ENCODE assay signal across 23 cellular contexts in genomic region chr16:84442416-84443145, GRCh38.
"Had no signal": no experiment of that assay in that cellular context is flagged by ENCODE, and none has a peak within 500 bp of the region (broad histone marks: within the 10 kb centered on the region; RNA-seq: fewer than 3 reads in every experiment).

No MANE protein-coding gene starts in this region.

- H3K4me3 Mint-ChIP-seq: activated B cell treated with CpG ODN at 0.5 μM for 24 hours; activated CD8-positive, alpha-beta memory T cell treated with anti-CD3 and anti-CD28 coated beads, Interleukin-2, amount 10 ng/mL, durations not matched to agents 7 days and 5 days; activated CD8-positive, alpha-beta T cell treated with anti-CD3 and anti-CD28 coated beads for 36 hours; central memory CD8-positive, alpha-beta T cell; immature natural killer cell; natural killer cell; stimulated activated naive CD8-positive, alpha-beta T cell treated with anti-CD3 and anti-CD28 coated beads, Interleukin-15, Interleukin-2, amounts not matched to agents 100 ng/mL and 50 ng/mL, for 24 hours; T-helper 17 cell had no signal

- H3K4me1 Mint-ChIP-seq: activated B cell treated with CpG ODN at 0.5 μM for 24 hours; activated CD8-positive, alpha-beta memory T cell treated with anti-CD3 and anti-CD28 coated beads, Interleukin-2, amount 10 ng/mL, durations not matched to agents 7 days and 5 days; central memory CD8-positive, alpha-beta T cell; immature natural killer cell; natural killer cell; T-helper 17 cell had no signal

- ATAC-seq: activated CD8-positive, alpha-beta memory T cell treated with anti-CD3 and anti-CD28 coated beads, Interleukin-2, amount 10 ng/mL, durations not matched to agents 7 days and 5 days; activated CD8-positive, alpha-beta T cell treated with anti-CD3 and anti-CD28 coated beads for 36 hours; activated naive CD4-positive, alpha-beta T cell treated with anti-CD3 and anti-CD28 coated beads, Interleukin-2, amount 50 U/mL, for 72 hours; gastroesophageal sphincter; natural killer cell; T-helper 17 cell had no signal

- H3K36me3 ChIP-seq: gastroesophageal sphincter, thoracic aorta had no signal

- H3K4me1 ChIP-seq: gastroesophageal sphincter, upper lobe of left lung had no signal

- H3K4me3 ChIP-seq: gastroesophageal sphincter, thoracic aorta, upper lobe of left lung had no signal

- H3K27ac Mint-ChIP-seq: activated B cell treated with CpG ODN at 0.5 μM for 24 hours; activated CD8-positive, alpha-beta memory T cell treated with anti-CD3 and anti-CD28 coated beads, Interleukin-2, amount 10 ng/mL, durations not matched to agents 7 days and 5 days; activated CD8-positive, alpha-beta T cell treated with anti-CD3 and anti-CD28 coated beads for 36 hours; activated T-helper 2 cell treated with anti-CD3 and anti-CD28 coated beads, Interferon-gamma antibody, Interleukin-2, Interleukin-4, amounts not matched to agents 10 μg/mL and 5 μg/mL and 100 μg/mL, durations not matched to agents 14 hours and 24 hours and 36 hours; immature natural killer cell; natural killer cell; stimulated activated naive CD8-positive, alpha-beta T cell treated with anti-CD3 and anti-CD28 coated beads, Interleukin-15, Interleukin-2, amounts not matched to agents 100 ng/mL and 50 ng/mL, for 24 hours; T-helper 17 cell had no signal

- DNase-seq: activated B cell treated with CpG ODN at 0.5 μM for 24 hours; activated CD4-positive, alpha-beta T cell treated with anti-CD3 and anti-CD28 coated beads, Interleukin-2, amount 50 U/mL, for 1 hour; activated CD8-positive, alpha-beta memory T cell treated with anti-CD3 and anti-CD28 coated beads, Interleukin-2, amount 10 ng/mL, durations not matched to agents 7 days and 5 days; activated CD8-positive, alpha-beta T cell treated with anti-CD3 and anti-CD28 coated beads for 36 hours; activated T-cell treated with anti-CD3 and anti-CD28 coated beads, Interleukin-2, amount 50 U/mL, for 48 hours; effector memory CD4-positive, alpha-beta T cell; erythroblast; hypothalamus; immature natural killer cell; kidney; midbrain; natural killer cell; stimulated activated CD4-positive, alpha-beta T cell treated with anti-CD3 and anti-CD28 coated beads, Interleukin-12 subunit alpha, Interleukin-12 subunit beta, amount 100 ng/mL, for 4 hours; stimulated activated CD4-positive, alpha-beta T cell treated with anti-CD3 and anti-CD28 coated beads, Interleukin-4, amount 100 ng/mL, for 1 hour; T-helper 17 cell; T1000; upper lobe of left lung had no signal

- H3K36me3 Mint-ChIP-seq: activated CD8-positive, alpha-beta memory T cell treated with anti-CD3 and anti-CD28 coated beads, Interleukin-2, amount 10 ng/mL, durations not matched to agents 7 days and 5 days; activated naive CD4-positive, alpha-beta T cell treated with anti-CD3 and anti-CD28 coated beads, Interleukin-2, amount 50 U/mL, for 72 hours; immature natural killer cell; natural killer cell had no signal

- H3K9me3 Mint-ChIP-seq: activated B cell treated with CpG ODN at 0.5 μM for 24 hours; activated CD8-positive, alpha-beta T cell treated with anti-CD3 and anti-CD28 coated beads for 36 hours; activated naive CD4-positive, alpha-beta T cell treated with anti-CD3 and anti-CD28 coated beads, Interleukin-2, amount 50 U/mL, for 72 hours; activated T-helper 2 cell treated with anti-CD3 and anti-CD28 coated beads, Interferon-gamma antibody, Interleukin-2, Interleukin-4, amounts not matched to agents 10 μg/mL and 5 μg/mL and 100 μg/mL, durations not matched to agents 14 hours and 24 hours and 36 hours; central memory CD8-positive, alpha-beta T cell; natural killer cell; stimulated activated naive CD8-positive, alpha-beta T cell treated with anti-CD3 and anti-CD28 coated beads, Interleukin-15, Interleukin-2, amounts not matched to agents 100 ng/mL and 50 ng/mL, for 24 hours had no signal

- H3K27me3 ChIP-seq: upper lobe of left lung had no signal

- H3K9me3 ChIP-seq: gastroesophageal sphincter, thoracic aorta, upper lobe of left lung had no signal

- H3K27ac ChIP-seq: gastroesophageal sphincter, thoracic aorta, upper lobe of left lung had no signal
